In the genomic region with DNA sequence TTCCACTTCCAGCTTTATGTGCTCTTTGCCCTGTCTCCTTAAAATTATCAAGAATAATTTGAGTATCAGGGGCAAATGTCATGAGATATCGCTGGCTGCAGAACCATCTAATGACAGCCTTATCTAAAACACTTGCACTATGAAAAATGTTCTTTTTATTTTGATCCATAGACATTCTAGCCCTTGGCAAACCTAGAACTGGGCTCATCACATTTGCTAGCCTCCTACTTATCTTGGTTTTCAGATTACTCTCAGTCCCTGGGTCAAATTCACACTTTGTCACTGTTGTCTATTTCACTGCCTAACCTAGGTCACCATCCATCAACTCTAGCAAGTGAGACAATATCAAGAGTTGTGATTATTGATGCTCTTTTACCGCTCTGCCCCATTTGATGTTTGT, we compare ENCODE assay signal across 17 cellular contexts. TPM values are rescaled to one million over a fixed set of nuclear protein-coding genes. Genes with fewer than 3 reads are reported as not detected.
DNase-seq lines count a peak whose midpoint lies in the region; ATAC-seq and TF ChIP-seq lines count a peak whose summit lies in the region.
"Had no signal": no experiment of that assay in that cellular context is flagged by ENCODE, and none has a peak within 500 bp of the region (broad histone marks: within the 10 kb centered on the region; RNA-seq: fewer than 3 reads in every experiment).

No MANE protein-coding gene starts in this region.

- 88% methylated on average over 2 of the region's 2 CpGs for WGBS in suprapubic skin

- TF ChIP-seq POLR2A in suprapubic skin (IDR thresholded peaks at IDR 0.05), result no peak

- no peak for TF ChIP-seq EP300 in suprapubic skin (IDR thresholded peaks at IDR 0.05)

- intact Hi-C loops in left ventricle myocardium inferior (cut with micrococcal nuclease), result no loop called here

- H3K36me3 ChIP-seq in RWPE2 (ENCODE audit: low read depth) (peaks cover 28% of the 10 kb centered on the region; the same call in 1 of the 2 replicates), left ventricle myocardium inferior (peaks cover 5% of the 10 kb centered on the region), suprapubic skin (no peaks in the 10 kb centered on the region)

- H3K9me3 ChIP-seq in RWPE2 (ENCODE audit: severe bottlenecking), result peaks cover 9% of the 10 kb centered on the region
- peaks cover 19% of the 10 kb centered on the region for H3K9me3 ChIP-seq in left ventricle myocardium inferior (replicated peaks)
- no peaks in the 10 kb centered on the region for H3K9me3 ChIP-seq in suprapubic skin

- H3K4me1 ChIP-seq in RWPE2 (ENCODE audit: insufficient read depth, poor library complexity, severe bottlenecking), result peaks cover 27% of the 10 kb centered on the region
- H3K4me1 ChIP-seq in left ventricle myocardium inferior, result peaks cover 91% of the 10 kb centered on the region
- H3K4me1 ChIP-seq in suprapubic skin, result peaks cover 32% of the 10 kb centered on the region
- H3K4me1 ChIP-seq: Caco-2 had no signal

- H3K27ac ChIP-seq in RWPE2 (ENCODE audit: poor library complexity, severe bottlenecking) (peak overlapping the region; percentile 95), caudate nucleus (ENCODE audit: low read depth, low read length) (peak overlapping the region; percentile 82), left ventricle myocardium inferior (replicated peaks) (peak overlapping the region; percentile 78), suprapubic skin (peak overlapping the region; percentile 62)
- H3K27ac ChIP-seq: C4-2B, SK-N-MC had no signal

- no peak for ATAC-seq in RWPE2 (ENCODE audit: low read depth)
- no peak for ATAC-seq in GM21360 (IDR thresholded peaks at IDR 0.05; ENCODE audit: unreplicated experiment)
- ATAC-seq in HG02623 (IDR thresholded peaks at IDR 0.05; ENCODE audit: unreplicated experiment), result no peak

- H3K4me3 ChIP-seq in RWPE2 (ENCODE audit: severe bottlenecking), result no peak overlapping the region
- no peak overlapping the region for H3K4me3 ChIP-seq in left ventricle myocardium inferior
- no peak overlapping the region for H3K4me3 ChIP-seq in suprapubic skin
- H3K4me3 ChIP-seq: SK-N-MC had no signal

- DNase-seq in RWPE2 (ENCODE audit: low spot score) (no peak), caudate nucleus (lab: John Stamatoyannopoulos, UW) (no peak), left ventricle myocardium inferior (no peak), suprapubic skin (ENCODE audit: low spot score in 2 of 2) (no peak), NCI-H82 treated with DMSO at 0.1 percent for 48 hours (lab: John Stamatoyannopoulos, UW; ENCODE audit: unreplicated experiment) (no peak), NCI-H524 treated with DMSO at 0.1 percent for 48 hours (lab: John Stamatoyannopoulos, UW) (no peak)
- DNase-seq: Caco-2; DMS53; H9; NCI-H1436 treated with DMSO at 0.1 percent for 48 hours; NCI-H2081; NCI-H526 treated with DMSO at 0.1 percent for 48 hours; NK-92 treated with Interleukin-12 subunit alpha and Interleukin-12 subunit beta, amount 100 ng/mL, for 24 hours had no signal

- no peaks in the 10 kb centered on the region for H3K27me3 ChIP-seq in RWPE2 (ENCODE audit: insufficient read depth, poor library complexity, severe bottlenecking)
- no peaks in the 10 kb centered on the region for H3K27me3 ChIP-seq in left ventricle myocardium inferior (ENCODE audit: low read depth)
- no peaks in the 10 kb centered on the region for H3K27me3 ChIP-seq in suprapubic skin

- TF ChIP-seq CTCF in RWPE2 (IDR thresholded peaks at IDR 0.05; ENCODE audit: poor library complexity, severe bottlenecking), result no peak
- no peak for TF ChIP-seq CTCF in left ventricle myocardium inferior (IDR thresholded peaks at IDR 0.05; ENCODE audit: borderline replicate concordance)
- no peak for TF ChIP-seq CTCF in suprapubic skin (IDR thresholded peaks at IDR 0.05)

RNA-seq across cellular contexts. Expression of a gene that starts 59.9 kb away (rescaled TPM):
- total RNA-seq in left ventricle myocardium inferior (20.1 TPM), suprapubic skin (10 to 100 TPM; 12.9 to 25.6 (median 19.8) TPM)
